In the genomic region with DNA sequence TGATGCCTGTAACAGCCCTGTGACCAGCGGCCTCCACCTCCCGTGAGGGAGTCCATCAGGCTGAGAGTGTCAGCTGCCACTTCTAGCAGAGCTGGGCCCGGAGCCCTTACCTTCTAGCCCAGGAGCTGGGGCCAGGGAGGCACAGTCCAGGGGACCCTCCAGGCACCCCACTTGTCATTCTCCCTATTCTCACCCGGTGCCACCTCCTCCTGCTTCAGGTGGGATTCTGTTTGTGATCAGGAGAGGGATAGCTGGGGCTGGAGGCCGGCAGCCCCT, we compare ENCODE assay signal across 9 cellular contexts. TPM values are rescaled to one million over a fixed set of nuclear protein-coding genes. Genes with fewer than 3 reads are reported as not detected.
A peak's percentile ranks its signal among the peaks of the same experiment; 100 is the strongest.
DNase-seq lines count a peak whose midpoint lies in the region; TF ChIP-seq lines count a peak whose summit lies in the region.
"Had no signal": no experiment of that assay in that cellular context is flagged by ENCODE, and none has a peak within 500 bp of the region (broad histone marks: within the 10 kb centered on the region; RNA-seq: fewer than 3 reads in every experiment).

No MANE protein-coding gene starts in this region.

- peak overlapping the region; percentile 77 to 93 (median 89) for H3K9ac ChIP-seq in BLaER1 treated with 17β-estradiol and CSF1 and Interleukin-3, amounts not matched to agents 10 nM and 100 nM

- peak overlapping the region; percentile 66 for H3K4me3 Mint-ChIP-seq in dendritic cell treated with granulocyte-macrophage colony-stimulating factor and Interleukin-4, amounts not matched to agents 40 ng/mL and 50 ng/mL, for 4 days
- H3K4me3 Mint-ChIP-seq in neural crest cell, result peak overlapping the region; percentile 70

- H3K27me3 Mint-ChIP-seq in dendritic cell treated with granulocyte-macrophage colony-stimulating factor and Interleukin-4, amounts not matched to agents 40 ng/mL and 50 ng/mL, for 4 days, result no peaks in the 10 kb centered on the region
- no peaks in the 10 kb centered on the region for H3K27me3 Mint-ChIP-seq in neural crest cell (ENCODE audit: low read depth)

- no peaks in the 10 kb centered on the region for H3K9me3 Mint-ChIP-seq in dendritic cell treated with granulocyte-macrophage colony-stimulating factor and Interleukin-4, amounts not matched to agents 40 ng/mL and 50 ng/mL, for 4 days
- no peaks in the 10 kb centered on the region for H3K9me3 Mint-ChIP-seq in neural crest cell

- H3K4me1 Mint-ChIP-seq in dendritic cell treated with granulocyte-macrophage colony-stimulating factor and Interleukin-4, amounts not matched to agents 40 ng/mL and 50 ng/mL, for 4 days (ENCODE audit: low read depth), result peaks cover 85% of the 10 kb centered on the region
- peaks cover 74% of the 10 kb centered on the region for H3K4me1 Mint-ChIP-seq in neural crest cell

- peak overlapping the region; percentile 96 to 100 (median 99) for H3K4me2 ChIP-seq in BLaER1 treated with 17β-estradiol and CSF1 and Interleukin-3, amounts not matched to agents 10 nM and 100 nM

- no peaks in the 10 kb centered on the region for H3K27me3 ChIP-seq in BLaER1 treated with 17β-estradiol and CSF1 and Interleukin-3, amounts not matched to agents 10 nM and 100 nM

- H4K20me1 ChIP-seq in BLaER1 treated with 17β-estradiol and CSF1 and Interleukin-3, amounts not matched to agents 10 nM and 100 nM, result peaks cover 47 to 82% (median 59%) of the 10 kb centered on the region in 11 experiments; a peak in 21 of 22 replicates

- no peaks in the 10 kb centered on the region; a peak in 2 of 22 replicates for H3K9me3 ChIP-seq in BLaER1 treated with 17β-estradiol and CSF1 and Interleukin-3, amounts not matched to agents 10 nM and 100 nM (replicated peaks in 1 of 11)
- peaks cover 6% of the 10 kb centered on the region for H3K9me3 ChIP-seq in KOPT-K1 (ENCODE audit: insufficient read depth, low read length, poor library complexity, severe bottlenecking)

- no peak for DNase-seq in neural crest cell (ENCODE audit: low read depth, low spot score)
- no peak for DNase-seq in middle frontal gyrus (ENCODE audit: extremely low spot score, low spot score)
- DNase-seq in SIG-M5 treated with dmso at 0.1 percent for 504 hours (lab: John Stamatoyannopoulos, UW; ENCODE audit: unreplicated experiment), result no peak
- no peak for DNase-seq in NOMO-1 treated with dmso at 0.1 percent for 144 hours (lab: John Stamatoyannopoulos, UW; ENCODE audit: unreplicated experiment)
- DNase-seq in NCI-H2029 treated with DMSO at 0.1 percent for 48 hours (lab: John Stamatoyannopoulos, UW), result no peak
- DNase-seq: NCI-H446 had no signal

- peaks cover 0 to 11% (median 0%) of the 10 kb centered on the region in 11 experiments; a peak in 3 of 22 replicates for H3K36me3 ChIP-seq in BLaER1 treated with 17β-estradiol and CSF1 and Interleukin-3, amounts not matched to agents 10 nM and 100 nM
- H3K36me3 ChIP-seq in KOPT-K1 (ENCODE audit: insufficient read depth, low read length), result no peaks in the 10 kb centered on the region

- intact Hi-C loops in dendritic cell treated with granulocyte-macrophage colony-stimulating factor and Interleukin-4, amounts not matched to agents 40 ng/mL and 50 ng/mL, for 4 days (cut with micrococcal nuclease), result no loop called here

- peak overlapping the region; percentile 51 to 97 (median 94) for H3K4me3 ChIP-seq in BLaER1 treated with 17β-estradiol and CSF1 and Interleukin-3, amounts not matched to agents 10 nM and 100 nM

- peak overlapping the region; percentile 80 to 97 (median 90) for H3K27ac ChIP-seq in BLaER1 treated with 17β-estradiol and CSF1 and Interleukin-3, amounts not matched to agents 10 nM and 100 nM
- H3K27ac ChIP-seq in KOPT-K1 (ENCODE audit: low read depth, low read length, poor library complexity, severe bottlenecking), result peak overlapping the region; percentile 78

- TF ChIP-seq CTCF in neural crest cell (conservative IDR thresholded peaks at IDR 0.05), result no peak

- peaks cover 31% of the 10 kb centered on the region for H3K36me3 Mint-ChIP-seq in dendritic cell treated with granulocyte-macrophage colony-stimulating factor and Interleukin-4, amounts not matched to agents 40 ng/mL and 50 ng/mL, for 4 days (ENCODE audit: low read depth)
- H3K36me3 Mint-ChIP-seq in neural crest cell (ENCODE audit: low read depth), result no peaks in the 10 kb centered on the region

- peaks cover 71 to 81% (median 73%) of the 10 kb centered on the region in 10 experiments for H3K4me1 ChIP-seq in BLaER1 treated with 17β-estradiol and CSF1 and Interleukin-3, amounts not matched to agents 10 nM and 100 nM

- H3K27ac Mint-ChIP-seq in dendritic cell treated with granulocyte-macrophage colony-stimulating factor and Interleukin-4, amounts not matched to agents 40 ng/mL and 50 ng/mL, for 4 days, result peak overlapping the region; percentile 84
- H3K27ac Mint-ChIP-seq in neural crest cell (ENCODE audit: unreplicated experiment), result peak overlapping the region; percentile 77

RNA-seq across cellular contexts. Expression of a gene that starts 4.1 kb away (rescaled TPM):
- 29.5 and 31.5 TPM in 2 replicates for total RNA-seq in neural crest cell

RNA-seq across cellular contexts. Expression of a gene that starts 50.8 kb away (rescaled TPM):
- total RNA-seq in neural crest cell, result not detected in 2 replicates
